ENCODE assay signal across 1 cellular context in genomic region chr16:3142327-3142726, GRCh38.
A peak's percentile ranks its signal among the peaks of the same experiment; 100 is the strongest.
TF ChIP-seq lines count a peak whose summit lies in the region.

No MANE protein-coding gene starts in this region.

TF ChIP-seq in K562, 482 proteins besides CTCF, POLR2A, EP300 and RAD21:
- TF ChIP-seq ZNF507 (tag; conservative IDR thresholded peaks at IDR 0.05) (no peak), POLR2G (IDR thresholded peaks at IDR 0.05; ENCODE audit: low read depth, low read length) (0 out of 2 replicates have a peak, but pooled peaks have one; percentile 4), RBFOX2 (IDR thresholded peaks at IDR 0.05; ENCODE audit: low read depth, low read length) (peak; percentile 36; the same call in 1 of the 2 replicates)
TF ChIP-seq in K562: peak in this region for 2.
